9 cellular contexts compared by ENCODE assay signal in genomic region chr2:175111200-175111657, GRCh38. TPM values are rescaled to one million over a fixed set of nuclear protein-coding genes. Genes with fewer than 3 reads are reported as not detected.
DNase-seq lines count a peak whose midpoint lies in the region; ATAC-seq and TF ChIP-seq lines count a peak whose summit lies in the region.
"Had no signal": no experiment of that assay in that cellular context is flagged by ENCODE, and none has a peak within 500 bp of the region (broad histone marks: within the 10 kb centered on the region; RNA-seq: fewer than 3 reads in every experiment).

No MANE protein-coding gene starts in this region.

- H3K4me3 Mint-ChIP-seq in CD4-positive, alpha-beta T cell = no peak overlapping the region
- no peak overlapping the region for H3K4me3 Mint-ChIP-seq in T-cell

- H3K9me3 ChIP-seq in CD4-positive, alpha-beta T cell (ENCODE audit: control insufficient read depth, low read length) = no peaks in the 10 kb centered on the region
- H3K9me3 ChIP-seq in Karpas-422 (ENCODE audit: low read length) = no peaks in the 10 kb centered on the region
- no peaks in the 10 kb centered on the region for H3K9me3 ChIP-seq in parathyroid adenoma (ENCODE audit: control insufficient read depth, low read length)
- H3K9me3 ChIP-seq: SJCRH30 had no signal

- H3K9ac ChIP-seq in Karpas-422 (ENCODE audit: low read length) (no peak overlapping the region), parathyroid adenoma (no peak overlapping the region)

- no peaks in the 10 kb centered on the region for H3K27me3 Mint-ChIP-seq in CD4-positive, alpha-beta T cell
- no peaks in the 10 kb centered on the region for H3K27me3 Mint-ChIP-seq in T-cell

- peak; percentile 75 for ATAC-seq in CD4-positive, alpha-beta T cell (ENCODE audit: poor library complexity)
- ATAC-seq in GM18873 (IDR thresholded peaks at IDR 0.05; ENCODE audit: low FRiP score, unreplicated experiment) (peak; percentile 69), T-cell (replicated peaks in 1 of 4) (peak in 2 of 4 experiments; percentile 29 to 44), GM21786 (IDR thresholded peaks at IDR 0.05; ENCODE audit: unreplicated experiment) (no peak)

- peaks cover 7% of the 10 kb centered on the region for H3K79me2 ChIP-seq in Karpas-422 (ENCODE audit: low read length)
- H3K79me2 ChIP-seq in parathyroid adenoma = peaks cover 6% of the 10 kb centered on the region

- H3K4me1 ChIP-seq in Karpas-422 (ENCODE audit: low read length) (no peaks in the 10 kb centered on the region), parathyroid adenoma (no peaks in the 10 kb centered on the region)
- H3K4me1 ChIP-seq: SJCRH30 had no signal

- no peaks in the 10 kb centered on the region for H3K9me2 ChIP-seq in Karpas-422 (replicated peaks; ENCODE audit: insufficient read depth, low read length)

- H3K4me3 ChIP-seq in Karpas-422 (ENCODE audit: low read length) = no peak overlapping the region
- no peak overlapping the region for H3K4me3 ChIP-seq in parathyroid adenoma (ENCODE audit: low read depth, low read length)
- H3K4me3 ChIP-seq: SJCRH30 had no signal

- H3K27ac Mint-ChIP-seq in CD4-positive, alpha-beta T cell = peak overlapping the region; percentile 24
- H3K27ac Mint-ChIP-seq in T-cell = peak overlapping the region; percentile 41 to 70

- H3K27me3 ChIP-seq in CD4-positive, alpha-beta T cell (ENCODE audit: control insufficient read depth, insufficient read depth, low read length) = no peaks in the 10 kb centered on the region
- H3K27me3 ChIP-seq in Karpas-422 (ENCODE audit: low read length) (no peaks in the 10 kb centered on the region), parathyroid adenoma (ENCODE audit: control insufficient read depth, insufficient read depth, low read length) (no peaks in the 10 kb centered on the region)
- H3K27me3 ChIP-seq: SJCRH30 had no signal

- TF ChIP-seq CTCF in CD4-positive, alpha-beta T cell (IDR thresholded peaks at IDR 0.05) = peak; percentile 84
- TF ChIP-seq CTCF in parathyroid adenoma (IDR thresholded peaks at IDR 0.05) = peak; percentile 83

- no peak for DNase-seq in CD4-positive, alpha-beta T cell
- DNase-seq in Karpas-422 = peak; percentile 84
- DNase-seq in T-cell = no peak
- DNase-seq in fibroblast of peridontal ligament (ENCODE audit: extremely low read depth) = peak; percentile 73
- no peak for DNase-seq in NCI-H1436 (lab: John Stamatoyannopoulos, UW)

- CTCF ChIA-PET in CD4-positive, alpha-beta T cell (lab: Charles Lee) = interaction anchor here (0.9 to 1.0 kb wide), 2 partner anchors 17 to 31 kb away, joined by 3 read pairs; no protein-coding TSS in a partner anchor
- CTCF ChIA-PET in T-cell (lab: Charles Lee) = interaction anchor here (0.6 to 1.5 kb wide), 3 partner anchors 27 to 1017 kb away, joined by 3 to 5 read pairs (median 3); no protein-coding TSS in a partner anchor

- peaks cover 79% of the 10 kb centered on the region for H3K36me3 Mint-ChIP-seq in CD4-positive, alpha-beta T cell (ENCODE audit: low read depth)
- peaks cover 50% of the 10 kb centered on the region for H3K36me3 Mint-ChIP-seq in T-cell

- H3K36me3 ChIP-seq in Karpas-422 (ENCODE audit: insufficient read depth, low read length) = peaks cover 50% of the 10 kb centered on the region
- no peaks in the 10 kb centered on the region for H3K36me3 ChIP-seq in parathyroid adenoma (ENCODE audit: control insufficient read depth, insufficient read depth, low read length)

- no peak overlapping the region for H3K27ac ChIP-seq in CD4-positive, alpha-beta T cell (ENCODE audit: low read depth, low read length)
- H3K27ac ChIP-seq in Karpas-422 (ENCODE audit: low read length) (no peak overlapping the region), parathyroid adenoma (no peak overlapping the region)
- H3K27ac ChIP-seq: SJCRH30 had no signal

- H3K4me2 ChIP-seq in Karpas-422 (ENCODE audit: low read depth, low read length, poor library complexity, severe bottlenecking) = no peak overlapping the region
- no peak overlapping the region for H3K4me2 ChIP-seq in parathyroid adenoma (ENCODE audit: low read length)

- POLR2A ChIA-PET in CD4-positive, alpha-beta T cell (lab: Charles Lee) = no interaction called here
- POLR2A ChIA-PET in T-cell (lab: Charles Lee) = no interaction called here

- intact Hi-C loops in CD4-positive, alpha-beta T cell (cut with DNase I, micrococcal nuclease) = loop anchor here (1.0 to 5.0 kb wide), 5 partner anchors 71 to 414 kb away; partner anchors contain the start of gene ATP5MC3 (in 1 of the 2)

- no peak overlapping the region for H2AFZ ChIP-seq in Karpas-422 (ENCODE audit: low read length)
- H2AFZ ChIP-seq in parathyroid adenoma = no peak overlapping the region

- H4K20me1 ChIP-seq in Karpas-422 (ENCODE audit: insufficient read depth, low read depth, low read length) = no peaks in the 10 kb centered on the region

- no peaks in the 10 kb centered on the region for H3K4me1 Mint-ChIP-seq in CD4-positive, alpha-beta T cell (ENCODE audit: low read depth)
- peaks cover 0 to 4% (median 2%) of the 10 kb centered on the region in 3 donors for H3K4me1 Mint-ChIP-seq in T-cell

- H3K9me3 Mint-ChIP-seq in CD4-positive, alpha-beta T cell = no peaks in the 10 kb centered on the region
- no peaks in the 10 kb centered on the region for H3K9me3 Mint-ChIP-seq in T-cell

RNA-seq across cellular contexts. Expression of gene ATF2, which starts 56.8 kb away (rescaled TPM):
- 10 to 100 TPM; 44.7 to 44.8 TPM for total RNA-seq in CD4-positive, alpha-beta T cell
- total RNA-seq in Karpas-422 (2014; rRNA removed; shearing (Covaris generic); ENCODE audit: low replicate concordance) = 27.5 and 83.4 TPM in 2 replicates
- 10 to 100 TPM; 49.1 to 57.0 (median 52.9) TPM for total RNA-seq in T-cell

Comparison
In these comparisons a context has a peak if more than half of its experiments do, and no peak if none do; other contexts are left out.
1. DNase-seq: peak in Karpas-422 (single experiment) and fibroblast of peridontal ligament (single experiment); none in CD4-positive, alpha-beta T cell (0 of 10), T-cell (0 of 34) and NCI-H1436 (single experiment).